Comparison of ENCODE assay signal across 29 cellular contexts in the genomic region with DNA sequence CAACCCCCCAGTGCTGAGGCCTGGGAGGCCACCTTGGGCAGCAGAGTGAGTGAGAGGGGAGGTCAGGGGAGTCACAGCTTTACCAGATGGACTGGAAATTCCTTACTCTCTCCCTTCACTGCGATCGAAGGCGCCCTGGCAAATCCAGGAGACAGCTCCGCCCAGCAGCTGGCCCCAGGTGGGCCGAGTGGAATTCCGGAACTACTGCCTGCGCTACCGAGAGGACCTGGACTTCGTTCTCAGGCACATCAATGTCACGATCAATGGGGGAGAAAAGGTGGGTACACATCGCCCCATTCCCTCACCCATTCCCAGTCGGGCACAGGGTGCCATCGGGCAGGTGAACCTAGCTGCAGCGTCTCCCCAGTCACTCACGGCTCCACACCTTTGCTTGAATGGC.
"Had no signal": no experiment of that assay in that cellular context is flagged by ENCODE, and none has a peak within 500 bp of the region (broad histone marks: within the 10 kb centered on the region; RNA-seq: fewer than 3 reads in every experiment).

No MANE protein-coding gene starts in this region.

- H3K27me3 Mint-ChIP-seq: naive B cell; progenitor cell of endocrine pancreas; stimulated activated naive CD8-positive, alpha-beta T cell treated with anti-CD3 and anti-CD28 coated beads, Interleukin-15, Interleukin-2, amounts not matched to agents 100 ng/mL and 50 ng/mL, for 24 hours had no signal

- H3K36me3 ChIP-seq: neural progenitor cell, ovary had no signal

- H3K27me3 ChIP-seq: hepatocyte, neural progenitor cell, neutrophil, ovary, right atrium auricular region, suprapubic skin, tibial artery, upper lobe of right lung had no signal

- H3K9ac ChIP-seq: neural progenitor cell had no signal

- H3K4me1 Mint-ChIP-seq: mesothelial cell of epicardium, natural killer cell, nephron progenitor cell, neural progenitor cell had no signal

- H3K27ac Mint-ChIP-seq: mesothelial cell of epicardium, natural killer cell, nephron progenitor cell, progenitor cell of endocrine pancreas had no signal

- H3K4me3 Mint-ChIP-seq: mesothelial cell of epicardium; naive B cell; natural killer cell; nephron progenitor cell; neural progenitor cell; stimulated activated naive CD8-positive, alpha-beta T cell treated with anti-CD3 and anti-CD28 coated beads, Interleukin-15, Interleukin-2, amounts not matched to agents 100 ng/mL and 50 ng/mL, for 24 hours had no signal

- H3K4me3 ChIP-seq: hepatocyte, lung, neural progenitor cell, ovary, right atrium auricular region, skin epidermis, suprapubic skin, thoracic aorta, tibial artery, upper lobe of right lung had no signal

- H3K27ac ChIP-seq: hepatocyte, neural progenitor cell, neutrophil, ovary, right atrium auricular region, skin epidermis, suprapubic skin, thoracic aorta, tibial artery, upper lobe of right lung had no signal

- H3K4me1 ChIP-seq: neural progenitor cell, right atrium auricular region, suprapubic skin, upper lobe of right lung had no signal

- H3K9me3 Mint-ChIP-seq: mesothelial cell of epicardium; naive B cell; natural killer cell; nephron progenitor cell; neural progenitor cell; stimulated activated naive CD8-positive, alpha-beta T cell treated with anti-CD3 and anti-CD28 coated beads, Interleukin-15, Interleukin-2, amounts not matched to agents 100 ng/mL and 50 ng/mL, for 24 hours had no signal

- DNase-seq: islet precursor cell; mesendoderm; naive B cell; natural killer cell; nephron progenitor cell; occipital lobe; ovary; stimulated activated CD4-positive, alpha-beta T cell treated with anti-CD3 and anti-CD28 coated beads, Interleukin-12 subunit alpha, Interleukin-12 subunit beta, amount 100 ng/mL, for 4 hours; stimulated activated CD4-positive, alpha-beta T cell treated with anti-CD3 and anti-CD28 coated beads, Interleukin-15, amount 100 ng/mL, for 24 hours; stimulated activated CD4-positive, alpha-beta T cell treated with anti-CD3 and anti-CD28 coated beads, Interleukin-2, amount 100 ng/mL, for 24 hours; stimulated activated CD4-positive, alpha-beta T cell treated with anti-CD3 and anti-CD28 coated beads, Interleukin-4, amount 100 ng/mL, for 1 hour; stimulated activated naive CD4-positive, alpha-beta T cell; tibial artery; trophoblast cell; upper lobe of right lung had no signal

- FAIRE-seq: urothelium cell line had no signal

- H2AFZ ChIP-seq: hepatocyte, neural progenitor cell had no signal

- H3K79me2 ChIP-seq: hepatocyte had no signal

- H3K9me3 ChIP-seq: neutrophil, ovary, right atrium auricular region, suprapubic skin, thoracic aorta, tibial artery, upper lobe of right lung had no signal

- ATAC-seq: left lobe of liver, natural killer cell, sciatic nerve, upper lobe of right lung had no signal

- H3K36me3 Mint-ChIP-seq: natural killer cell had no signal

- H3K4me2 ChIP-seq: hepatocyte, neural progenitor cell had no signal
